Comparison of ENCODE assay signal across 1 cellular context in genomic region chr3:33041909-33042308, GRCh38.
TF ChIP-seq lines count a peak whose summit lies in the region.

No MANE protein-coding gene starts in this region.

TF ChIP-seq in K562, 482 proteins besides CTCF, POLR2A, EP300 and RAD21 (continued from another document):
- TF ChIP-seq TEAD4 (IDR thresholded peaks at IDR 0.05; ENCODE audit: low read length): peak; percentile 34; the same call in 1 of the 2 replicates
- no peak for TF ChIP-seq TEAD4 (CRISPR knock-in tag; IDR thresholded peaks at IDR 0.05; ENCODE audit: borderline replicate concordance)
- peak; percentile 26; the same call in 1 of the 2 replicates for TF ChIP-seq POLR2AphosphoS5 (IDR thresholded peaks at IDR 0.05; ENCODE audit: control insufficient read depth, insufficient read depth, low read depth, low read length)
- no peak for TF ChIP-seq ZNF398 (CRISPR knock-in tag; IDR thresholded peaks at IDR 0.05)
- peak; percentile 76 for TF ChIP-seq ARID1B (IDR thresholded peaks at IDR 0.05)
- TF ChIP-seq, protein P1, sequence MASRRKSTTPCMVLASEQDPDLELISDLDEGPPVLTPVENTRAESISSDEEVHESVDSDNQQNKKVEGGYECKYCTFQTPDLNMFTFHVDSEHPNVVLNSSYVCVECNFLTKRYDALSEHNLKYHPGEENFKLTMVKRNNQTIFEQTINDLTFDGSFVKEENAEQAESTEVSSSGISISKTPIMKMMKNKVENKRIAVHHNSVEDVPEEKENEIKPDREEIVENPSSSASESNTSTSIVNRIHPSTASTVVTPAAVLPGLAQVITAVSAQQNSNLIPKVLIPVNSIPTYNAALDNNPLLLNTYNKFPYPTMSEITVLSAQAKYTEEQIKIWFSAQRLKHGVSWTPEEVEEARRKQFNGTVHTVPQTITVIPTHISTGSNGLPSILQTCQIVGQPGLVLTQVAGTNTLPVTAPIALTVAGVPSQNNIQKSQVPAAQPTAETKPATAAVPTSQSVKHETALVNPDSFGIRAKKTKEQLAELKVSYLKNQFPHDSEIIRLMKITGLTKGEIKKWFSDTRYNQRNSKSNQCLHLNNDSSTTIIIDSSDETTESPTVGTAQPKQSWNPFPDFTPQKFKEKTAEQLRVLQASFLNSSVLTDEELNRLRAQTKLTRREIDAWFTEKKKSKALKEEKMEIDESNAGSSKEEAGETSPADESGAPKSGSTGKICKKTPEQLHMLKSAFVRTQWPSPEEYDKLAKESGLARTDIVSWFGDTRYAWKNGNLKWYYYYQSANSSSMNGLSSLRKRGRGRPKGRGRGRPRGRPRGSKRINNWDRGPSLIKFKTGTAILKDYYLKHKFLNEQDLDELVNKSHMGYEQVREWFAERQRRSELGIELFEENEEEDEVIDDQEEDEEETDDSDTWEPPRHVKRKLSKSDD (conservative IDR thresholded peaks at IDR 0.05; ENCODE audit: low read length): no peak
- TF ChIP-seq HNRNPK (IDR thresholded peaks at IDR 0.05; ENCODE audit: low read depth, low read length, poor library complexity, severe bottlenecking): no peak
- 0 out of 2 replicates have a peak, but pooled peaks have one; percentile 15 for TF ChIP-seq MTA2 (IDR thresholded peaks at IDR 0.05; ENCODE audit: low read depth)
- TF ChIP-seq NCOA2 (IDR thresholded peaks at IDR 0.05; ENCODE audit: partially characterized antibody in 2 of 2): no peak
- TF ChIP-seq NCOR1 (IDR thresholded peaks at IDR 0.05): peak; percentile 31; the same call in 1 of the 2 replicates
- TF ChIP-seq MAZ (CRISPR knock-in tag; conservative IDR thresholded peaks at IDR 0.05 in 1 of 2, IDR thresholded peaks at IDR 0.05 in 1 of 2): no peak
- TF ChIP-seq CBFA2T3 (IDR thresholded peaks at IDR 0.05): peak; percentile 58
- peak; percentile 71 for TF ChIP-seq DPF2 (IDR thresholded peaks at IDR 0.05)
- 0 out of 2 replicates have a peak, but pooled peaks have one; percentile 19 for TF ChIP-seq ZNF592 (IDR thresholded peaks at IDR 0.05)
- TF ChIP-seq CBFA2T2 (conservative IDR thresholded peaks at IDR 0.05): peak; percentile 27; the same call in 1 of the 2 replicates
- TF ChIP-seq RUNX1 (IDR thresholded peaks at IDR 0.05; ENCODE audit: low read depth): no peak
TF ChIP-seq in K562: peak in this region for 12.
